17 cellular contexts compared by ENCODE assay signal in genomic region chr1:8352471-8352845, GRCh38. TPM values are rescaled to one million over a fixed set of nuclear protein-coding genes. Genes with fewer than 3 reads are reported as not detected.
DNase-seq lines count a peak whose midpoint lies in the region; ATAC-seq, FAIRE-seq and TF ChIP-seq lines count a peak whose summit lies in the region.
"Had no signal": no experiment of that assay in that cellular context is flagged by ENCODE, and none has a peak within 500 bp of the region (broad histone marks: within the 10 kb centered on the region; RNA-seq: fewer than 3 reads in every experiment).

No MANE protein-coding gene starts in this region.

- 0 out of 4 replicates have a peak, but pooled peaks of 1 of the 2 experiments have one; percentile 3 for TF ChIP-seq POLR2A in HepG2 (IDR thresholded peaks at IDR 0.05; ENCODE audit: insufficient read depth in 1 of 2, low read depth in 2 of 2, low read length in 2 of 2)
- TF ChIP-seq POLR2A in uterus (IDR thresholded peaks at IDR 0.05): no peak

- no peak overlapping the region for H4K91ac ChIP-seq in neuronal stem cell (ENCODE audit: low read depth, low read length, poor library complexity)

- H2BK15ac ChIP-seq in neuronal stem cell (ENCODE audit: low read length): no peak overlapping the region

- BruUV-seq in HepG2 (replicated peaks; lab: Mats Ljungman, UMichigan): no TSS peak

- H4K8ac ChIP-seq in neuronal stem cell (ENCODE audit: low read depth, low read length): no peak overlapping the region

- H3K27me3 ChIP-seq in liver (ENCODE audit: control insufficient read depth in 4 of 4, insufficient read depth in 4 of 4, low read length in 3 of 4) (no peaks in the 10 kb centered on the region), HepG2 (ENCODE audit: control insufficient read depth in 1 of 2, insufficient read depth in 2 of 2, low read length in 2 of 2) (peaks cover 0 to 3% of the 10 kb centered on the region in 2 experiments; a peak in 4 of 5 replicates), endodermal cell (ENCODE audit: control insufficient read depth, insufficient read depth, low read length, poor library complexity, severe bottlenecking) (no peaks in the 10 kb centered on the region), osteoblast (ENCODE audit: insufficient read depth, low read length) (no peaks in the 10 kb centered on the region), uterus (no peaks in the 10 kb centered on the region), neuronal stem cell (ENCODE audit: control insufficient read depth in 3 of 3, insufficient read depth in 3 of 3, low read depth in 1 of 3, low read length in 3 of 3) (no peaks in the 10 kb centered on the region)

- H3K4me1 ChIP-seq in liver (ENCODE audit: control insufficient read depth in 4 of 4, insufficient read depth in 4 of 4, low read length in 3 of 4) (peaks cover 0 to 5% (median 1%) of the 10 kb centered on the region in 4 donors), HepG2 (ENCODE audit: insufficient read depth, low read length) (peaks cover 15% of the 10 kb centered on the region), endodermal cell (ENCODE audit: control insufficient read depth, insufficient read depth, low read length) (no peaks in the 10 kb centered on the region), osteoblast (ENCODE audit: insufficient read depth, low read length) (no peaks in the 10 kb centered on the region), uterus (no peaks in the 10 kb centered on the region), neuronal stem cell (ENCODE audit: control insufficient read depth in 2 of 2, insufficient read depth in 1 of 2, low read depth in 1 of 2, low read length in 2 of 2) (peaks cover 0 to 9% of the 10 kb centered on the region in 2 donors)

- H3K4me2 ChIP-seq in HepG2 (ENCODE audit: low read depth, low read length) (no peak overlapping the region), osteoblast (ENCODE audit: insufficient read depth, low read length) (no peak overlapping the region), neuronal stem cell (ENCODE audit: insufficient read depth, low read length, poor library complexity, severe bottlenecking) (no peak overlapping the region)
- H3K4me2 ChIP-seq: PC-9 had no signal

- 70% methylated on average over 15 of the region's 15 CpGs for WGBS in liver
- 91% methylated on average over 15 of the region's 15 CpGs for WGBS in HepG2 (ENCODE audit: low lambda C conversion rate)
- WGBS in endodermal cell (ENCODE audit: insufficient coverage in 1 of 2, insufficient read length in 1 of 2), 2 experiments: 91 to 96% methylated on average over 15 of the region's 15 CpGs
- no CpG with 5 or more reads among the region's 15 CpGs for WGBS in neuronal stem cell (ENCODE audit: extremely low coverage in 2 of 2, insufficient read length in 2 of 2, insufficient replicate concordance in 1 of 2), 2 donors

- ATAC-seq in HepG2: no peak
- ATAC-seq in GM21619 (IDR thresholded peaks at IDR 0.05; ENCODE audit: unreplicated experiment): no peak

- H3K9me3 ChIP-seq in liver (ENCODE audit: control insufficient read depth in 4 of 4, low read length in 3 of 4): no peaks in the 10 kb centered on the region
- no peaks in the 10 kb centered on the region for H3K9me3 ChIP-seq in HepG2 (ENCODE audit: low read length)
- H3K9me3 ChIP-seq in endodermal cell (ENCODE audit: control insufficient read depth, low read length): no peaks in the 10 kb centered on the region
- no peaks in the 10 kb centered on the region for H3K9me3 ChIP-seq in osteoblast (ENCODE audit: low read depth, low read length)
- H3K9me3 ChIP-seq in uterus: no peaks in the 10 kb centered on the region
- peaks cover 0 to 3% of the 10 kb centered on the region in 2 donors for H3K9me3 ChIP-seq in neuronal stem cell (replicated peaks in 1 of 2; ENCODE audit: control insufficient read depth in 2 of 2, insufficient read depth in 1 of 2, low read depth in 1 of 2, low read length in 2 of 2)

- peaks cover 9% of the 10 kb centered on the region for H3K4me1 Mint-ChIP-seq in endodermal cell

- H3K9me3 Mint-ChIP-seq in endodermal cell: no peaks in the 10 kb centered on the region

- POLR2A ChIA-PET in HepG2 (lab: Yijun Ruan, JAX): no interaction called here

- H2BK12ac ChIP-seq in neuronal stem cell (ENCODE audit: low read length): no peak overlapping the region

- peaks cover 26% of the 10 kb centered on the region for H3K36me3 Mint-ChIP-seq in endodermal cell (ENCODE audit: low read depth)

- no peak overlapping the region for H3K4ac ChIP-seq in neuronal stem cell (ENCODE audit: low read length)

- peaks cover 1% of the 10 kb centered on the region for H3K27me3 Mint-ChIP-seq in endodermal cell (ENCODE audit: insufficient read depth)

- in situ Hi-C loops in HepG2 (cut with HindIII; ENCODE audit: extremely low pct_ligation_motif_present, low pct_unique_long_range_greater_than_20kb): no loop called here

- no peaks in the 10 kb centered on the region for H3K79me2 ChIP-seq in HepG2 (ENCODE audit: insufficient read depth, low read length)
- H3K79me2 ChIP-seq in osteoblast (ENCODE audit: insufficient read depth, low read length): peaks cover 2% of the 10 kb centered on the region

- H3K27ac ChIP-seq in liver (ENCODE audit: low read depth in 1 of 2, low read length in 2 of 2) (peak overlapping the region; percentile 40 to 55), HepG2 (ENCODE audit: extremely low read length, insufficient read depth, low read length) (no peak overlapping the region), endodermal cell (ENCODE audit: low read depth, low read length) (peak overlapping the region; percentile 61), osteoblast (ENCODE audit: low read depth, low read length) (peak overlapping the region; percentile 41), uterus (peak overlapping the region; percentile 70 to 76), neuronal stem cell (replicated peaks; ENCODE audit: low read length) (no peak overlapping the region)
- H3K27ac ChIP-seq: epithelial cell of prostate, PC-9 had no signal

- H3K36me3 ChIP-seq in liver (ENCODE audit: control insufficient read depth in 4 of 4, insufficient read depth in 3 of 4, low read depth in 1 of 4, low read length in 3 of 4): peaks cover 9 to 34% (median 20%) of the 10 kb centered on the region in 4 donors
- peaks cover 28 to 38% of the 10 kb centered on the region in 2 experiments for H3K36me3 ChIP-seq in HepG2 (replicated peaks in 1 of 2; ENCODE audit: control insufficient read depth in 1 of 2, insufficient read depth in 2 of 2, low read length in 2 of 2)
- H3K36me3 ChIP-seq in endodermal cell (ENCODE audit: control insufficient read depth, insufficient read depth, low read length): peaks cover 46% of the 10 kb centered on the region
- H3K36me3 ChIP-seq in osteoblast (ENCODE audit: insufficient read depth, low read length): peaks cover 44% of the 10 kb centered on the region
- H3K36me3 ChIP-seq in uterus: no peaks in the 10 kb centered on the region
- H3K36me3 ChIP-seq in neuronal stem cell (replicated peaks in 1 of 2; ENCODE audit: control insufficient read depth in 2 of 2, insufficient read depth in 2 of 2, low read length in 2 of 2): peaks cover 38 to 55% of the 10 kb centered on the region in 2 donors

- CTCF ChIA-PET in HepG2 (lab: Yijun Ruan, JAX; ENCODE audit: low intra/inter-chr PET ratio, low total read pairs): interaction anchor here (1.5 kb wide), 1 partner anchor 377 kb away, joined by 9 read pairs; no protein-coding TSS in a partner anchor

- H2AFZ ChIP-seq in HepG2 (ENCODE audit: low read length) (no peak overlapping the region), osteoblast (ENCODE audit: low read length) (no peak overlapping the region), neuronal stem cell (ENCODE audit: low read length) (no peak overlapping the region)
- H2AFZ ChIP-seq: PC-9 had no signal

- H3K18ac ChIP-seq in neuronal stem cell (ENCODE audit: low read length): no peak overlapping the region

- DNase-seq in HepG2 (ENCODE audit: low spot score) (no peak), endodermal cell (no peak), osteoblast (ENCODE audit: insufficient read length, low spot score, missing footprints) (peak; percentile 81), uterus (peak; percentile 9 to 14), EL (no peak), neuronal stem cell (ENCODE audit: low spot score) (no peak)
- DNase-seq: activated CD4-positive, CD25-positive, alpha-beta regulatory T cell treated with anti-CD3 and anti-CD28 coated beads, Interleukin-2, amount 50 U/mL, for 72 hours; hypothalamus; NCI-H1694; NCI-H524 treated with DMSO at 0.1 percent for 48 hours; occipital lobe; PC-9 had no signal

- H3K23ac ChIP-seq in neuronal stem cell (ENCODE audit: low read depth, low read length, poor library complexity): no peak overlapping the region

- peaks cover 15% of the 10 kb centered on the region for H3K79me1 ChIP-seq in neuronal stem cell (ENCODE audit: low read depth, low read length)

- no peak overlapping the region for H2BK120ac ChIP-seq in neuronal stem cell (ENCODE audit: low read depth, low read length)

- TF ChIP-seq CTCF in liver (IDR thresholded peaks at IDR 0.05; ENCODE audit: low read depth, low read length, missing input control) (no peak), HepG2 (CRISPR knock-in tag; IDR thresholded peaks at IDR 0.05) (no peak), endodermal cell (conservative IDR thresholded peaks at IDR 0.05) (no peak), osteoblast (IDR thresholded peaks at IDR 0.05; ENCODE audit: extremely low read depth, low read depth, low read length) (no peak), uterus (IDR thresholded peaks at IDR 0.05) (no peak)

- H3K4me3 ChIP-seq in liver (ENCODE audit: low read depth in 1 of 3, low read length in 3 of 3) (no peak overlapping the region), HepG2 (replicated peaks in 1 of 3; ENCODE audit: insufficient read depth in 1 of 3, low read depth in 2 of 3, low read length in 3 of 3) (no peak overlapping the region), endodermal cell (ENCODE audit: low read length) (no peak overlapping the region), osteoblast (ENCODE audit: insufficient read depth, low read length) (no peak overlapping the region), uterus (no peak overlapping the region), neuronal stem cell (ENCODE audit: low read length in 2 of 2) (no peak overlapping the region)
- H3K4me3 ChIP-seq: PC-9 had no signal

- H3K4me3 Mint-ChIP-seq in endodermal cell: no peak overlapping the region
- H3K4me3 Mint-ChIP-seq: B cell had no signal

- peak overlapping the region; percentile 15 for H3K27ac Mint-ChIP-seq in endodermal cell
- H3K27ac Mint-ChIP-seq: B cell had no signal

- intact Hi-C loops in HepG2 (cut with micrococcal nuclease; ENCODE audit: unreplicated experiment): no loop called here
- intact Hi-C loops in uterus (cut with DNase I; ENCODE audit: low total_unique reads): no loop called here

- no peak overlapping the region for H2BK5ac ChIP-seq in neuronal stem cell (ENCODE audit: low read length)

- H3K9ac ChIP-seq in liver (ENCODE audit: low read depth in 1 of 2, low read length in 2 of 2): no peak overlapping the region
- no peak overlapping the region for H3K9ac ChIP-seq in HepG2 (ENCODE audit: insufficient read depth, low read depth, low read length)
- H3K9ac ChIP-seq in endodermal cell (ENCODE audit: extremely low read depth, low read length, poor library complexity, severe bottlenecking): no peak overlapping the region
- no peak overlapping the region for H3K9ac ChIP-seq in neuronal stem cell (ENCODE audit: low read depth, low read length, poor library complexity)

- H4K20me1 ChIP-seq in HepG2 (ENCODE audit: insufficient read depth, low read length): peaks cover 6% of the 10 kb centered on the region; the same call in 1 of the 2 replicates
- peaks cover 16% of the 10 kb centered on the region for H4K20me1 ChIP-seq in osteoblast (ENCODE audit: insufficient read depth, low read length)

- no peak overlapping the region for H3K14ac ChIP-seq in neuronal stem cell (ENCODE audit: low read length)

- H2AK5ac ChIP-seq in neuronal stem cell (ENCODE audit: low read depth, low read length): no peak overlapping the region

- TF ChIP-seq RAD21 in liver (IDR thresholded peaks at IDR 0.05): no peak
- no peak for TF ChIP-seq RAD21 in HepG2 (CRISPR knock-in tag; IDR thresholded peaks at IDR 0.05)

- TF ChIP-seq EP300 in HepG2 (IDR thresholded peaks at IDR 0.05; ENCODE audit: low read depth in 2 of 2, low read length in 2 of 2) (no peak), HepG2 (CRISPR knock-in tag; IDR thresholded peaks at IDR 0.05; ENCODE audit: borderline replicate concordance) (no peak)

- no peak for FAIRE-seq in HepG2 (lab: Jason Lieb, UNC)
- FAIRE-seq: GM12892 had no signal

RNA-seq across cellular contexts. Expression of gene SLC45A1, which starts 34.5 kb away (rescaled TPM):
- total RNA-seq in liver (under 1 TPM in 1 of 2 donors, not detected in 1; 0.08 TPM), HepG2 (2016; rRNA removed; fragmentation: Illumina TruSeq; extraction: Trizol) (not detected in 2 replicates), endodermal cell (under 1 TPM in 1 of 2 donors, not detected in 1; 0.42 TPM), osteoblast (1.8 and 2.4 TPM in 2 replicates), uterus (10 to 100 TPM in 2 of 4 donors, 1 to 10 TPM in 1, under 1 TPM in 1; 0.51 to 13.8 (median 7.4) TPM)
- polyA plus RNA-seq in liver (under 1 TPM; 0.14 to 0.29 TPM), HepG2 (2011; rRNA removed) (0.05 TPM in 1 of 2 replicates, not detected in the other)
- not detected in 2 replicates for total RNA-seq in HepG2 (2016; cell fraction: cytosol; rRNA removed; fragmentation: Illumina TruSeq; extraction: Trizol; ENCODE audit: low read depth)
- not detected in 2 replicates for total RNA-seq in HepG2 (2016; cell fraction: insoluble cytoplasmic fraction; rRNA removed; fragmentation: Illumina TruSeq; extraction: Trizol)
- not detected in 2 replicates for total RNA-seq in HepG2 (2016; cell fraction: membrane; rRNA removed; fragmentation: Illumina TruSeq; extraction: Trizol)
- not detected in 2 replicates for total RNA-seq in HepG2 (2016; cell fraction: nucleus; rRNA removed; fragmentation: Illumina TruSeq; extraction: Trizol)
- 0.03 TPM in 1 of 2 replicates, not detected in the other for polyA plus RNA-seq in HepG2 (2011; cell fraction: cytosol; rRNA removed)
- polyA plus RNA-seq in HepG2 (2011; cell fraction: nucleus; rRNA removed): 0.09 TPM in 1 of 2 replicates, not detected in the other
- not detected in 2 replicates for polyA plus RNA-seq in HepG2 (2012)
- not detected in 2 replicates for polyA plus RNA-seq in HepG2 (2016; cell fraction: cytosol; fragmentation: Illumina TruSeq; extraction: Trizol; ENCODE audit: low read depth)
- not detected in 2 replicates for polyA plus RNA-seq in HepG2 (2016; cell fraction: insoluble cytoplasmic fraction; fragmentation: Illumina TruSeq; extraction: Trizol; ENCODE audit: low read depth)
- polyA plus RNA-seq in HepG2 (2016; cell fraction: membrane; fragmentation: Illumina TruSeq; extraction: Trizol; ENCODE audit: low read depth): not detected in 2 replicates
- not detected in 2 replicates for polyA plus RNA-seq in HepG2 (2016; cell fraction: nucleus; fragmentation: Illumina TruSeq; extraction: Trizol; ENCODE audit: insufficient read depth, low read depth)
- polyA minus RNA-seq in HepG2 (2011; rRNA and poly(A)+ RNA removed; ENCODE audit: low replicate concordance): not detected in 2 replicates
- polyA minus RNA-seq in HepG2 (2011; cell fraction: cytosol; rRNA and poly(A)+ RNA removed): not detected in 2 replicates
- not detected in 2 replicates for polyA minus RNA-seq in HepG2 (2011; cell fraction: nucleus; rRNA and poly(A)+ RNA removed)
- polyA plus RNA-seq in endodermal cell (2013, experiment 1 of 2): 2.4 TPM
- polyA plus RNA-seq in endodermal cell (2013, experiment 2 of 2): 2.3 TPM
- polyA plus RNA-seq in neuronal stem cell (2013, experiment 1 of 2): 1.7 TPM
- polyA plus RNA-seq in neuronal stem cell (2013, experiment 2 of 2): 1.7 TPM

Comparison
In these comparisons a context has a peak if more than half of its experiments do, and no peak if none do; other contexts are left out.
1. H3K27ac ChIP-seq: peak in liver (2 of 2), endodermal cell (single experiment), osteoblast (single experiment) and uterus (2 of 2); none in HepG2 (single experiment) and neuronal stem cell (single experiment).
2. DNase-seq: peak in osteoblast (single experiment) and uterus (2 of 2); none in HepG2 (single experiment), endodermal cell (single experiment), EL (single experiment) and neuronal stem cell (single experiment).